Comparison of ENCODE assay signal across 23 cellular contexts in the genomic region with DNA sequence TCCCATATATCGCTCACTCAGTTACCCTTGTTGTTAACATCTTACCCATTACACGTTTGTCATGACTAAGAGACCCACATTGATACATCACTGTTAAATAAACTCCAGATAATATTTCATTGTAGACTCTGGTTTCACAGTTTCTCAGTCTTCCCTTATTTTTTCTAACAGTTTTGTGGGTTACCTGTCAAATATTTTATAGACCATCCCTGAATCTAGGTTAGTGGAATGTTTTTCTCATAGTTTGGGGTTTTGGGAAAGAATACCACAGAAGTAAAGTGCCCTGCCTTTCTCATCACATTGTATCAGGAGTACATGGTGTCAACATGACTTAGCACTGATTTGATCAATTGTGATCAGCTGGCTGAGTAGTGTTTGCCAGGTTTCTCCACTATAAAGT. TPM values are rescaled to one million over a fixed set of nuclear protein-coding genes. Genes with fewer than 3 reads are reported as not detected.
A peak's percentile ranks its signal among the peaks of the same experiment; 100 is the strongest.
DNase-seq lines count a peak whose midpoint lies in the region; ATAC-seq, FAIRE-seq and TF ChIP-seq lines count a peak whose summit lies in the region.
"Had no signal": no experiment of that assay in that cellular context is flagged by ENCODE, and none has a peak within 500 bp of the region (broad histone marks: within the 10 kb centered on the region; RNA-seq: fewer than 3 reads in every experiment).

No MANE protein-coding gene starts in this region.

- no peak overlapping the region for H3K4me3 Mint-ChIP-seq in mesothelial cell of epicardium
- H3K4me3 Mint-ChIP-seq: B cell, CD14-positive monocyte had no signal

- TF ChIP-seq CTCF in A549 (IDR thresholded peaks at IDR 0.05) = no peak
- no peak for TF ChIP-seq CTCF in astrocyte of the spinal cord (IDR thresholded peaks at IDR 0.05; ENCODE audit: low read depth, low read length)
- no peak for TF ChIP-seq CTCF in mesothelial cell of epicardium (IDR thresholded peaks at IDR 0.05; ENCODE audit: unreplicated experiment)

- H3K4me1 ChIP-seq in A549 = peaks cover 12% of the 10 kb centered on the region
- no peaks in the 10 kb centered on the region for H3K4me1 ChIP-seq in effector memory CD4-positive, alpha-beta T cell (ENCODE audit: control insufficient read depth, insufficient read depth, low read length, poor library complexity, severe bottlenecking)
- H3K4me1 ChIP-seq: SJCRH30 had no signal

- ATAC-seq in A549 = no peak; a peak in 1 of 6 replicates

- no peaks in the 10 kb centered on the region for H3K9me3 ChIP-seq in A549
- no peaks in the 10 kb centered on the region for H3K9me3 ChIP-seq in effector memory CD4-positive, alpha-beta T cell (ENCODE audit: control insufficient read depth, low read length)
- H3K9me3 ChIP-seq: SJCRH30 had no signal

- no peaks in the 10 kb centered on the region for H3K27me3 Mint-ChIP-seq in mesothelial cell of epicardium (ENCODE audit: low read depth)
- H3K27me3 Mint-ChIP-seq: B cell had no signal

- H3K4me1 Mint-ChIP-seq in mesothelial cell of epicardium = peaks cover 16% of the 10 kb centered on the region

- TF ChIP-seq EP300 in A549 (IDR thresholded peaks at IDR 0.05) = no peak

- peak overlapping the region; percentile 26; the same call in 2 of the 3 replicates for H3K4me2 ChIP-seq in A549

- CTCF ChIA-PET in A549 (lab: Yijun Ruan, JAX) = interaction anchor here (1.3 kb wide), 1 partner anchor 10 kb away, joined by 8 read pairs; no protein-coding TSS in a partner anchor

- no peak for TF ChIP-seq POLR2A in A549 (IDR thresholded peaks at IDR 0.05; ENCODE audit: low read length)

- no peaks in the 10 kb centered on the region for H3K36me3 ChIP-seq in effector memory CD4-positive, alpha-beta T cell (ENCODE audit: control insufficient read depth, insufficient read depth, low read length)

- H3K27ac ChIP-seq in A549 = no peak overlapping the region
- no peak overlapping the region for H3K27ac ChIP-seq in effector memory CD4-positive, alpha-beta T cell (ENCODE audit: insufficient read depth, low read length, poor library complexity, severe bottlenecking)
- H3K27ac ChIP-seq: RWPE1, SJCRH30 had no signal

- FAIRE-seq in A549 (lab: Jason Lieb, UNC) = peak; percentile 63
- FAIRE-seq: D721Med, H54 had no signal

- in situ Hi-C loops in astrocyte of the spinal cord (cut with HindIII; ENCODE audit: low sequenced_read_pairs) (no loop called here), G401 (cut with HindIII; ENCODE audit: low sequenced_read_pairs) (no loop called here)

- WGBS in A549 (ENCODE audit: missing lambda C conversion rate) = 79% methylated on average over 2 of the region's 2 CpGs

- H3K9me3 Mint-ChIP-seq in mesothelial cell of epicardium = peaks cover 5% of the 10 kb centered on the region
- H3K9me3 Mint-ChIP-seq: CD14-positive monocyte had no signal

- H3K27me3 ChIP-seq in effector memory CD4-positive, alpha-beta T cell (replicated peaks; ENCODE audit: control insufficient read depth, insufficient read depth, low read length, poor library complexity, severe bottlenecking) = no peaks in the 10 kb centered on the region
- H3K27me3 ChIP-seq: SJCRH30 had no signal

- POLR2A ChIA-PET in A549 (lab: Yijun Ruan, JAX) = no interaction called here

- H3K4me3 ChIP-seq in A549 = no peak overlapping the region
- no peak overlapping the region for H3K4me3 ChIP-seq in astrocyte of the spinal cord (ENCODE audit: low read depth, low read length)
- no peak overlapping the region for H3K4me3 ChIP-seq in effector memory CD4-positive, alpha-beta T cell (ENCODE audit: insufficient read depth, low read depth, low read length, poor library complexity, severe bottlenecking)
- H3K4me3 ChIP-seq: SJCRH30 had no signal

- peak overlapping the region; percentile 91 for H3K27ac Mint-ChIP-seq in mesothelial cell of epicardium
- H3K27ac Mint-ChIP-seq: B cell had no signal

- no peak for DNase-seq in A549 (ENCODE audit: low read depth in 1 of 2, low spot score in 1 of 2)
- DNase-seq in LHCN-M2 (ENCODE audit: low read depth) = peak; percentile 24
- DNase-seq in astrocyte of the spinal cord (ENCODE audit: low read depth, low spot score) = peak; percentile 0
- no peak for DNase-seq in mesothelial cell of epicardium (ENCODE audit: low spot score in 2 of 2, unreplicated experiment in 2 of 2)
- DNase-seq in effector memory CD4-positive, alpha-beta T cell = no peak
- no peak for DNase-seq in G401 (ENCODE audit: low spot score)
- DNase-seq in SKM-1 treated with dmso at 0.1 percent for 144 hours (lab: John Stamatoyannopoulos, UW; ENCODE audit: unreplicated experiment) = no peak
- no peak for DNase-seq in NCI-H82 (lab: John Stamatoyannopoulos, UW)
- DNase-seq: 8988T; DMS53; KBM-7; NCI-H1092; NCI-H1436; NCI-H1930; NCI-H510A; NCI-H748 treated with DMSO at 0.1 percent for 48 hours; NK-92 treated with Interleukin-12 subunit alpha and Interleukin-12 subunit beta, amount 100 ng/mL, for 24 hours; SJCRH30 had no signal

- H3K36me3 Mint-ChIP-seq in mesothelial cell of epicardium = peaks cover 18% of the 10 kb centered on the region

- no peak for TF ChIP-seq RAD21 in A549 (conservative IDR thresholded peaks at IDR 0.05 in 1 of 2, IDR thresholded peaks at IDR 0.05 in 1 of 2)

TF ChIP-seq in A549, 52 proteins besides CTCF, POLR2A, EP300 and RAD21:
- TF ChIP-seq TP53 (CRISPR knock-in tag; IDR thresholded peaks at IDR 0.05) (no peak), FOSB (CRISPR knock-in tag; IDR thresholded peaks at IDR 0.05) (no peak), SREBF2 (IDR thresholded peaks at IDR 0.05) (no peak), GATA3 (IDR thresholded peaks at IDR 0.05; ENCODE audit: borderline replicate concordance) (no peak), HOXB5 (CRISPR knock-in tag; IDR thresholded peaks at IDR 0.05) (no peak)
- TF ChIP-seq, protein P1, sequence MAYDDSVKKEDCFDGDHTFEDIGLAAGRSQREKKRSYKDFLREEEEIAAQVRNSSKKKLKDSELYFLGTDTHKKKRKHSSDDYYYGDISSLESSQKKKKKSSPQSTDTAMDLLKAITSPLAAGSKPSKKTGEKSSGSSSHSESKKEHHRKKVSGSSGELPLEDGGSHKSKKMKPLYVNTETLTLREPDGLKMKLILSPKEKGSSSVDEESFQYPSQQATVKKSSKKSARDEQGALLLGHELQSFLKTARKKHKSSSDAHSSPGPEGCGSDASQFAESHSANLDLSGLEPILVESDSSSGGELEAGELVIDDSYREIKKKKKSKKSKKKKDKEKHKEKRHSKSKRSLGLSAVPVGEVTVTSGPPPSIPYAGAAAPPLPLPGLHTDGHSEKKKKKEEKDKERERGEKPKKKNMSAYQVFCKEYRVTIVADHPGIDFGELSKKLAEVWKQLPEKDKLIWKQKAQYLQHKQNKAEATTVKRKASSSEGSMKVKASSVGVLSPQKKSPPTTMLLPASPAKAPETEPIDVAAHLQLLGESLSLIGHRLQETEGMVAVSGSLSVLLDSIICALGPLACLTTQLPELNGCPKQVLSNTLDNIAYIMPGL (CRISPR knock-in tag; IDR thresholded peaks at IDR 0.05; ENCODE audit: borderline replicate concordance) = no peak

RNA-seq across cellular contexts. Expression of gene RNF111, which starts 25.8 kb away (rescaled TPM):
- polyA plus RNA-seq in A549 (2011; rRNA removed) (42.7 and 46.9 TPM in 2 replicates), A549 (2017; fragmentation: RNase III; extraction: RNeasy Plus Mini Kit Qiagen cat#74134 plus additional on column Dnase treatment) (21.8 to 25.5 TPM (median 25.0 TPM) in 3 replicates)
- 10.9 and 19.3 TPM in 2 replicates for polyA plus RNA-seq in A549 (2012; cell fraction: cytosol; rRNA removed)
- 18.5 and 22.7 TPM in 2 replicates for polyA plus RNA-seq in A549 (2012; cell fraction: nucleus; rRNA removed)
- 143 and 197 TPM in 2 replicates for polyA minus RNA-seq in A549 (2011; rRNA and poly(A)+ RNA removed)
- total RNA-seq in LHCN-M2 (2014; rRNA removed) (14.0 and 22.4 TPM in 2 replicates), mesothelial cell of epicardium (41.4 to 43.0 TPM (median 42.0 TPM) in 3 replicates)
- 12.6 TPM for polyA plus RNA-seq in LHCN-M2 (2012)
- total RNA-seq in G401 (2014; rRNA removed; shearing (Covaris generic)) = 4.6 and 8.8 TPM in 2 replicates

Comparison
In these comparisons a context has a peak if more than half of its experiments do, and no peak if none do; other contexts are left out.
1. DNase-seq: peak in LHCN-M2 (single experiment) and astrocyte of the spinal cord (single experiment); none in A549 (0 of 2), mesothelial cell of epicardium (0 of 2), effector memory CD4-positive, alpha-beta T cell (0 of 3), G401 (single experiment), SKM-1 treated with dmso at 0.1 percent for 144 hours (single experiment) and NCI-H82 (single experiment).